Comparison of ENCODE assay signal across 24 cellular contexts in genomic region chr5:62575066-62575465, GRCh38. TPM values are rescaled to one million over a fixed set of nuclear protein-coding genes. Genes with fewer than 3 reads are reported as not detected.
A peak's percentile ranks its signal among the peaks of the same experiment; 100 is the strongest.
DNase-seq lines count a peak whose midpoint lies in the region; ATAC-seq and TF ChIP-seq lines count a peak whose summit lies in the region.
"Had no signal": no experiment of that assay in that cellular context is flagged by ENCODE, and none has a peak within 500 bp of the region (broad histone marks: within the 10 kb centered on the region; RNA-seq: fewer than 3 reads in every experiment).

No MANE protein-coding gene starts in this region.

- H3K27me3 Mint-ChIP-seq in activated T-cell treated with anti-CD3 and anti-CD28 coated beads, Interleukin-2, amount 50 U/mL, for 24 hours, result no peaks in the 10 kb centered on the region
- H3K27me3 Mint-ChIP-seq in endothelial cell (ENCODE audit: unreplicated experiment), result peaks cover 2% of the 10 kb centered on the region
- no peaks in the 10 kb centered on the region for H3K27me3 Mint-ChIP-seq in natural killer cell treated with Interleukin-12 subunit alpha and Interleukin-12 subunit beta and Interleukin-15 and Interleukin-18, amount 100 ng/mL, for 72 hours

- H3K4me1 ChIP-seq in OCI-LY3 (ENCODE audit: low read length), result peaks cover 20% of the 10 kb centered on the region

- H4K20me1 ChIP-seq in OCI-LY3 (ENCODE audit: insufficient read depth, low read length), result peaks cover 34% of the 10 kb centered on the region

- H3K4me2 ChIP-seq in OCI-LY3 (ENCODE audit: low read length), result peak overlapping the region; percentile 62; the same call in 1 of the 2 replicates
- H3K4me2 ChIP-seq: GM23338 had no signal

- H3K9ac ChIP-seq in OCI-LY3 (ENCODE audit: low read length), result no peak overlapping the region

- H2AFZ ChIP-seq in OCI-LY3 (ENCODE audit: low read depth, low read length), result no peak overlapping the region
- H2AFZ ChIP-seq: GM23338 had no signal

- H3K9me3 Mint-ChIP-seq in activated T-cell treated with anti-CD3 and anti-CD28 coated beads, Interleukin-2, amount 50 U/mL, for 24 hours, result no peaks in the 10 kb centered on the region
- no peaks in the 10 kb centered on the region for H3K9me3 Mint-ChIP-seq in endothelial cell (ENCODE audit: unreplicated experiment)
- H3K9me3 Mint-ChIP-seq in natural killer cell treated with Interleukin-12 subunit alpha and Interleukin-12 subunit beta and Interleukin-15 and Interleukin-18, amount 100 ng/mL, for 72 hours, result no peaks in the 10 kb centered on the region
- H3K9me3 Mint-ChIP-seq: GM23338 had no signal

- DNase-seq in activated T-cell treated with anti-CD3 and anti-CD28 coated beads, Interleukin-2, amount 50 U/mL, for 24 hours, result no peak
- no peak for DNase-seq in activated T-cell treated with anti-CD3 and anti-CD28 coated beads, Interleukin-2, amount 50 U/mL, for 1 hour
- DNase-seq in endothelial cell (ENCODE audit: low spot score), result no peak
- no peak for DNase-seq in natural killer cell treated with Interleukin-12 subunit alpha and Interleukin-12 subunit beta and Interleukin-15 and Interleukin-18, amount 100 ng/mL, for 72 hours (ENCODE audit: low spot score)
- no peak for DNase-seq in NCI-H446 treated with DMSO at 0.1 percent for 48 hours (lab: John Stamatoyannopoulos, UW)
- DNase-seq: AML-193; Calu3; DMS153; HCEC 1CT; KG1; NCI-H1105; NCI-H146; NCI-H2029; NCI-H226; NCI-H524; NCI-H774; NK-92 treated with Interleukin-12 subunit alpha and Interleukin-12 subunit beta, amount 100 ng/mL, for 24 hours; SIG-M5 had no signal

- no peaks in the 10 kb centered on the region for H3K79me2 ChIP-seq in OCI-LY3 (ENCODE audit: low read length)

- no peak for ATAC-seq in natural killer cell treated with Interleukin-12 subunit alpha and Interleukin-12 subunit beta and Interleukin-15 and Interleukin-18, amount 100 ng/mL, for 72 hours
- no peak for ATAC-seq in GM19328 (IDR thresholded peaks at IDR 0.05; ENCODE audit: unreplicated experiment)
- no peak for ATAC-seq in activated CD4-positive, CD25-positive, alpha-beta regulatory T cell treated with anti-CD3 and anti-CD28 coated beads, Interleukin-2, amount 50 U/mL, for 24 hours
- ATAC-seq: GM23338, Panc1 had no signal

- no peak overlapping the region for H3K4me3 Mint-ChIP-seq in activated T-cell treated with anti-CD3 and anti-CD28 coated beads, Interleukin-2, amount 50 U/mL, for 24 hours
- H3K4me3 Mint-ChIP-seq in endothelial cell (ENCODE audit: unreplicated experiment), result no peak overlapping the region
- H3K4me3 Mint-ChIP-seq in natural killer cell treated with Interleukin-12 subunit alpha and Interleukin-12 subunit beta and Interleukin-15 and Interleukin-18, amount 100 ng/mL, for 72 hours, result no peak overlapping the region
- H3K4me3 Mint-ChIP-seq: GM23338 had no signal

- H3K27me3 ChIP-seq in OCI-LY3 (ENCODE audit: low read depth, low read length), result no peaks in the 10 kb centered on the region

- H3K27ac Mint-ChIP-seq in activated T-cell treated with anti-CD3 and anti-CD28 coated beads, Interleukin-2, amount 50 U/mL, for 24 hours, result peak overlapping the region; percentile 23
- peak overlapping the region; percentile 25 for H3K27ac Mint-ChIP-seq in endothelial cell (ENCODE audit: unreplicated experiment)
- H3K27ac Mint-ChIP-seq in natural killer cell treated with Interleukin-12 subunit alpha and Interleukin-12 subunit beta and Interleukin-15 and Interleukin-18, amount 100 ng/mL, for 72 hours, result peak overlapping the region; percentile 5
- H3K27ac Mint-ChIP-seq: GM23338 had no signal

- no peak overlapping the region for H3K4me3 ChIP-seq in OCI-LY3 (ENCODE audit: low read length)
- H3K4me3 ChIP-seq: GM23338 had no signal

- H3K36me3 ChIP-seq in OCI-LY3 (replicated peaks; ENCODE audit: low read depth, low read length), result no peaks in the 10 kb centered on the region

- no peaks in the 10 kb centered on the region for H3K9me3 ChIP-seq in OCI-LY3 (ENCODE audit: insufficient read depth, low read length)

- H3K4me1 Mint-ChIP-seq in activated T-cell treated with anti-CD3 and anti-CD28 coated beads, Interleukin-2, amount 50 U/mL, for 24 hours (ENCODE audit: low read depth), result peaks cover 50% of the 10 kb centered on the region
- peaks cover 31% of the 10 kb centered on the region for H3K4me1 Mint-ChIP-seq in endothelial cell (ENCODE audit: unreplicated experiment)
- peaks cover 21 to 36% of the 10 kb centered on the region in 2 donors for H3K4me1 Mint-ChIP-seq in natural killer cell treated with Interleukin-12 subunit alpha and Interleukin-12 subunit beta and Interleukin-15 and Interleukin-18, amount 100 ng/mL, for 72 hours (ENCODE audit: low read depth in 2 of 2)

- peaks cover 34% of the 10 kb centered on the region for H3K36me3 Mint-ChIP-seq in activated T-cell treated with anti-CD3 and anti-CD28 coated beads, Interleukin-2, amount 50 U/mL, for 24 hours (ENCODE audit: low read depth)
- H3K36me3 Mint-ChIP-seq in endothelial cell (ENCODE audit: low read depth, unreplicated experiment), result no peaks in the 10 kb centered on the region
- H3K36me3 Mint-ChIP-seq in natural killer cell treated with Interleukin-12 subunit alpha and Interleukin-12 subunit beta and Interleukin-15 and Interleukin-18, amount 100 ng/mL, for 72 hours, result no peaks in the 10 kb centered on the region

- no peak overlapping the region for H3K27ac ChIP-seq in OCI-LY3 (ENCODE audit: low read length)
- H3K27ac ChIP-seq: C4-2B had no signal

- TF ChIP-seq CTCF in OCI-LY3 (IDR thresholded peaks at IDR 0.05; ENCODE audit: low read depth, low read length), result no peak
- no peak for TF ChIP-seq CTCF in endothelial cell (IDR thresholded peaks at IDR 0.05; ENCODE audit: unreplicated experiment)

RNA-seq across cellular contexts. Expression of gene LRRC70, which starts 3.6 kb away (rescaled TPM):
- total RNA-seq in endothelial cell (ENCODE audit: unreplicated experiment), result 35.0 TPM
- total RNA-seq in natural killer cell treated with Interleukin-12 subunit alpha and Interleukin-12 subunit beta and Interleukin-15 and Interleukin-18, amount 100 ng/mL, for 72 hours, result 1 to 10 TPM in 1 of 2 donors, under 1 TPM in 1; 0.95 to 3.3 TPM
